Comparison of ENCODE assay signal across 8 cellular contexts in the genomic region with DNA sequence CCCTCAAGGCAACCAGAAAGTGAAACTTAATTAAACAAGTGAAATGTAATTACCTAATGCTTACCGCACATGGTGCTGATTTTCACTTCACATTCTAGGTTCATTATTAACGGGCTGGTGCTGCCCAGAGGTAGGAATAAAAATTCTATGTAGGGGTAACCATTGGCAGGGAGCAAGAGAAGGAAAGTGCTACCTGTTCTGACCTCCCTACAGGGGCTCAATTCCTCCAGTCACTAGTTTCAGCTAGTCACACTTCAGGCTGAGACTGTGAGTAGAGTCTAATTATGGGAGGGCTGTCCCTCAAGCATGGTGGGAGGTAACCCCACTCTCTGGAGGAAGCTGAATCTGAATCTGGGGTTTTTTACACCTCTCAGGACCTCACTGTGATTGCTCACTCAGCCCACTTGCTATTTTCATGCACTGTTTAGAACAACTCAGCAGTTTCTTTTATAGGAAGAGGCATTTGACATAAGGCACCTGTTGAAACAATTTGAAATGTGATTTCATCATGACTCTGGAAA.
DNase-seq lines count a peak whose midpoint lies in the region; ATAC-seq and TF ChIP-seq lines count a peak whose summit lies in the region.

No MANE protein-coding gene starts in this region.

- peak overlapping the region; percentile 51 for H3K27ac ChIP-seq in PC-9

- peaks cover 41% of the 10 kb centered on the region for H3K36me3 ChIP-seq in PC-9 (ENCODE audit: low read depth)

- POLR2A ChIA-PET in PC-9 (lab: Charles Lee; ENCODE audit: unreplicated experiment) = no interaction called here

- peaks cover 46% of the 10 kb centered on the region for H3F3A ChIP-seq in PC-9 (ENCODE audit: insufficient read depth, low read depth)

- BruUV-seq in PC-9 (replicated peaks; lab: Mats Ljungman, UMichigan) = no TSS peak

- no peaks in the 10 kb centered on the region for H3K27me3 ChIP-seq in PC-9 (ENCODE audit: insufficient read depth, low read depth)

- no peak overlapping the region for H3K4me3 ChIP-seq in PC-9
- peak overlapping the region; percentile 19 for H3K4me3 ChIP-seq in epithelial cell of proximal tubule (ENCODE audit: low read depth, low read length)

- peaks cover 8% of the 10 kb centered on the region; the same call in 1 of the 2 replicates for H3K9me3 ChIP-seq in PC-9 (ENCODE audit: insufficient read depth, low read depth)

- DNase-seq in PC-9 (peak in 1 of 2 experiments; percentile 44), epithelial cell of proximal tubule (ENCODE audit: low read depth) (no peak), SHP77 (lab: John Stamatoyannopoulos, UW) (no peak), NCI-H146 (lab: John Stamatoyannopoulos, UW) (no peak), H4 (ENCODE audit: low spot score) (no peak)
- DNase-seq in stimulated activated naive CD4-positive, alpha-beta T cell treated with Interleukin-2 at 50 U/mL for 16 hours (lab: John Stamatoyannopoulos, UW) = peak; percentile 41

- H3K4me1 ChIP-seq in PC-9 (replicated peaks; ENCODE audit: insufficient read depth) = peaks cover 59% of the 10 kb centered on the region

- peak; percentile 91 for ATAC-seq in GM18499 (IDR thresholded peaks at IDR 0.05; ENCODE audit: insufficient read depth, unreplicated experiment)
- ATAC-seq in GM21825 (IDR thresholded peaks at IDR 0.05; ENCODE audit: unreplicated experiment) = peak; percentile 90

- H3K79me2 ChIP-seq in PC-9 (ENCODE audit: low read depth) = peaks cover 81% of the 10 kb centered on the region

- intact Hi-C loops in PC-9 (cut with micrococcal nuclease; ENCODE audit: unreplicated experiment) = no loop called here

- H3K9me2 ChIP-seq in PC-9 (ENCODE audit: insufficient read depth) = no peaks in the 10 kb centered on the region

- TF ChIP-seq CTCF in PC-9 (conservative IDR thresholded peaks at IDR 0.05) = no peak
- TF ChIP-seq CTCF in epithelial cell of proximal tubule (conservative IDR thresholded peaks at IDR 0.05; ENCODE audit: low read depth, low read length) = no peak

- CTCF ChIA-PET in PC-9 (lab: Charles Lee) = no interaction called here

- no peak overlapping the region for H3K4me2 ChIP-seq in PC-9

- H2AFZ ChIP-seq in PC-9 = no peak overlapping the region

- no peaks in the 10 kb centered on the region for H4K20me1 ChIP-seq in PC-9 (ENCODE audit: insufficient read depth)
